Comparison of ENCODE assay signal across 2 cellular contexts in genomic region chr1:54465351-54465811, GRCh38.
TF ChIP-seq lines count a peak whose summit lies in the region.

No MANE protein-coding gene starts in this region.

TF ChIP-seq in SK-N-SH, 30 proteins besides CTCF, POLR2A, EP300 and RAD21 (continued from another document):
- no peak for TF ChIP-seq TEAD4 (IDR thresholded peaks at IDR 0.05; ENCODE audit: borderline replicate concordance, insufficient read depth)
- no peak for TF ChIP-seq MEF2A (IDR thresholded peaks at IDR 0.05; ENCODE audit: borderline replicate concordance, low read depth)

TF ChIP-seq in SK-N-SH treated with all-trans-retinoic acid at 6 μM for 48 hours, 23 proteins besides CTCF, POLR2A, EP300 and RAD21 (continued from another document):
- TF ChIP-seq ZFP30 (CRISPR knock-in tag; IDR thresholded peaks at IDR 0.05) (no peak), SNAI2 (CRISPR knock-in tag; IDR thresholded peaks at IDR 0.05) (no peak), BACH2 (CRISPR knock-in tag; IDR thresholded peaks at IDR 0.05; ENCODE audit: borderline replicate concordance) (no peak), OSR1 (CRISPR knock-in tag; IDR thresholded peaks at IDR 0.05) (no peak), PATZ1 (CRISPR knock-in tag; IDR thresholded peaks at IDR 0.05; ENCODE audit: borderline replicate concordance) (no peak), ARNTL (CRISPR knock-in tag; IDR thresholded peaks at IDR 0.05; ENCODE audit: borderline replicate concordance, low read depth) (no peak), ZFP3 (CRISPR knock-in tag; IDR thresholded peaks at IDR 0.05) (no peak), TOX (CRISPR knock-in tag; IDR thresholded peaks at IDR 0.05; ENCODE audit: borderline replicate concordance) (no peak), PPARA (CRISPR knock-in tag; IDR thresholded peaks at IDR 0.05; ENCODE audit: borderline replicate concordance) (no peak), ZNF565 (CRISPR knock-in tag; conservative IDR thresholded peaks at IDR 0.05; ENCODE audit: low read depth) (no peak), ZNF70 (CRISPR knock-in tag; IDR thresholded peaks at IDR 0.05) (no peak), TSHZ2 (CRISPR knock-in tag; IDR thresholded peaks at IDR 0.05) (no peak), CSRNP3 (CRISPR knock-in tag; IDR thresholded peaks at IDR 0.05) (no peak)
